21 cellular contexts compared by ENCODE assay signal in genomic region chr11:69192282-69192681, GRCh38. TPM values are rescaled to one million over a fixed set of nuclear protein-coding genes. Genes with fewer than 3 reads are reported as not detected.
DNase-seq lines count a peak whose midpoint lies in the region; ATAC-seq, FAIRE-seq and TF ChIP-seq lines count a peak whose summit lies in the region.
"Had no signal": no experiment of that assay in that cellular context is flagged by ENCODE, and none has a peak within 500 bp of the region (broad histone marks: within the 10 kb centered on the region; RNA-seq: fewer than 3 reads in every experiment).

No MANE protein-coding gene starts in this region.

- no peak for TF ChIP-seq CTCF in K562 (IDR thresholded peaks at IDR 0.05 in 2 of 3, conservative IDR thresholded peaks at IDR 0.05 in 1 of 3; ENCODE audit: insufficient read depth in 2 of 3, low read depth in 1 of 3, low read length in 3 of 3)
- TF ChIP-seq CTCF in nephron (IDR thresholded peaks at IDR 0.05; ENCODE audit: unreplicated experiment in 3 of 3), result no peak

- WGBS in K562 (ENCODE audit: insufficient coverage, low coverage, missing lambda C conversion rate), result 4% methylated on average over 18 of the region's 18 CpGs

- peaks cover 30% of the 10 kb centered on the region for H3K4me1 Mint-ChIP-seq in nephron

- H3K4me2 ChIP-seq in K562 (ENCODE audit: insufficient read depth, low read length), result no peak overlapping the region
- H3K4me2 ChIP-seq: A549, BLaER1 had no signal

- TF ChIP-seq POLR2A in K562 (conservative IDR thresholded peaks at IDR 0.05), result no peak

- FAIRE-seq in K562 (lab: Jason Lieb, UNC), result no peak
- FAIRE-seq: A549, GM12891, GM18507 had no signal

- no peaks in the 10 kb centered on the region for H4K20me1 ChIP-seq in K562 (replicated peaks; ENCODE audit: control insufficient read depth, insufficient read depth, low read length)
- H4K20me1 ChIP-seq: BLaER1 had no signal

- H3K9me3 Mint-ChIP-seq in nephron, result peaks cover 21% of the 10 kb centered on the region

- peaks cover 7% of the 10 kb centered on the region for H3K27me3 Mint-ChIP-seq in nephron (ENCODE audit: low read depth)

- H3K36me3 Mint-ChIP-seq in nephron (ENCODE audit: low read depth), result peaks cover 13% of the 10 kb centered on the region

- peaks cover 0 to 4% of the 10 kb centered on the region in 2 experiments; a peak in 2 of 5 replicates for H3K4me1 ChIP-seq in K562 (replicated peaks in 1 of 2; ENCODE audit: control insufficient read depth in 2 of 2, insufficient read depth in 2 of 2, low read length in 2 of 2)
- H3K4me1 ChIP-seq: A549, BLaER1 had no signal

- in situ Hi-C loops in K562 (cut with MboI), result no loop called here

- CTCF ChIA-PET in K562 (lab: Yijun Ruan, JAX; ENCODE audit: low intra/inter-chr PET ratio), result no interaction called here

- ATAC-seq in K562, result no peak
- ATAC-seq: A549, Panc1 had no signal

- DNase-seq in NCI-H82 (lab: John Stamatoyannopoulos, UW), result peak; percentile 34
- DNase-seq in NCI-H82 treated with DMSO at 0.1 percent for 48 hours (lab: John Stamatoyannopoulos, UW; ENCODE audit: unreplicated experiment), result no peak
- no peak for DNase-seq in K562 (ENCODE audit: extremely low read depth in 1 of 4, low spot score in 3 of 4)
- DNase-seq in stimulated activated CD4-positive, alpha-beta T cell treated with anti-CD3 and anti-CD28 coated beads, Interleukin-15, amount 100 ng/mL, for 24 hours, result no peak
- DNase-seq in HCEC 1CT, result no peak
- DNase-seq in hippocampal formation (lab: John Stamatoyannopoulos, UW), result no peak
- DNase-seq: CD4-positive, alpha-beta memory T cell; GOT3; KG1; NCI-H1105 treated with DMSO at 0.1 percent for 48 hours; NCI-H1694; NCI-H2081 treated with DMSO at 0.1 percent for 48 hours; NCI-H226; NCI-H526 had no signal

- peak overlapping the region in 2 of 3 experiments; percentile 47 to 74 for H3K27ac Mint-ChIP-seq in nephron

- BruUV-seq in K562 (replicated peaks; lab: Mats Ljungman, UMichigan), result no TSS peak

- no peaks in the 10 kb centered on the region for H3K9me1 ChIP-seq in K562 (ENCODE audit: control insufficient read depth, insufficient read depth, low read length)

- POLR2A ChIA-PET in K562 (lab: Yijun Ruan, JAX), result interaction anchor here (1.6 kb wide), 1 partner anchor 26 kb away, joined by 3 read pairs; no protein-coding TSS in a partner anchor

- no peaks in the 10 kb centered on the region for H3K36me3 ChIP-seq in K562 (ENCODE audit: control insufficient read depth, insufficient read depth, low read length)
- H3K36me3 ChIP-seq: BLaER1, SJSA1 had no signal

- peaks cover 12 to 33% of the 10 kb centered on the region in 2 experiments; a peak in 3 of 5 replicates for H3K27me3 ChIP-seq in K562 (ENCODE audit: control insufficient read depth in 2 of 2, insufficient read depth in 2 of 2, low read length in 2 of 2)
- H3K27me3 ChIP-seq: BLaER1, SJSA1 had no signal

- H3K9me3 ChIP-seq in K562 (replicated peaks; ENCODE audit: control insufficient read depth, insufficient read depth, low read depth, low read length), result no peaks in the 10 kb centered on the region

- TF ChIP-seq RAD21 in K562 (CRISPR knock-in tag; conservative IDR thresholded peaks at IDR 0.05 in 1 of 2, IDR thresholded peaks at IDR 0.05 in 1 of 2), result no peak

- intact Hi-C loops in K562 (cut with micrococcal nuclease), result no loop called here

- H3K4me3 ChIP-seq in K562, result no peak overlapping the region
- H3K4me3 ChIP-seq: A549, BLaER1, SJSA1 had no signal

- H3K4me3 Mint-ChIP-seq in nephron, result no peak overlapping the region

- H3K79me2 ChIP-seq in K562 (ENCODE audit: control insufficient read depth, insufficient read depth, low read length), result no peaks in the 10 kb centered on the region

- TF ChIP-seq EP300 in K562 (IDR thresholded peaks at IDR 0.05; ENCODE audit: low read length), result no peak

- peak overlapping the region; percentile 64 for H2AFZ ChIP-seq in K562 (ENCODE audit: low read depth, low read length)

- H3K9ac ChIP-seq in K562 (ENCODE audit: insufficient read depth in 1 of 2, low read depth in 2 of 2, low read length in 2 of 2), result no peak overlapping the region; a peak in 1 of 4 replicates
- H3K9ac ChIP-seq: BLaER1 had no signal

- no peak overlapping the region for H3K27ac ChIP-seq in K562 (ENCODE audit: extremely low read depth, low read depth, low read length)
- H3K27ac ChIP-seq: A549, BLaER1, SJSA1 had no signal

TF ChIP-seq in K562, 482 proteins besides CTCF, POLR2A, EP300 and RAD21 (continues in another document):
- TF ChIP-seq BHLHE40 (IDR thresholded peaks at IDR 0.05; ENCODE audit: low read length), result no peak
- no peak for TF ChIP-seq MAZ (CRISPR knock-in tag; conservative IDR thresholded peaks at IDR 0.05 in 1 of 2, IDR thresholded peaks at IDR 0.05 in 1 of 2)
- TF ChIP-seq TSC22D4 (tag; IDR thresholded peaks at IDR 0.05), result no peak
- peak; percentile 82 for TF ChIP-seq MYC (IDR thresholded peaks at IDR 0.05; ENCODE audit: low read depth, low read length)
- no peak for TF ChIP-seq MYC (CRISPR knock-in tag; IDR thresholded peaks at IDR 0.05; ENCODE audit: borderline replicate concordance, low read depth)
- TF ChIP-seq HINFP (tag; conservative IDR thresholded peaks at IDR 0.05; ENCODE audit: low read depth), result no peak
- TF ChIP-seq RCOR1 (IDR thresholded peaks at IDR 0.05; ENCODE audit: borderline replicate concordance in 1 of 2, low read depth in 2 of 2, low read length in 2 of 2), result 0 out of 4 replicates have a peak, but pooled peaks of 1 of the 2 experiments have one; percentile 6
- TF ChIP-seq USF1 (CRISPR knock-in tag; IDR thresholded peaks at IDR 0.05), result 0 out of 2 replicates have a peak, but pooled peaks have one; percentile 33
- TF ChIP-seq ID3 (CRISPR knock-in tag; IDR thresholded peaks at IDR 0.05), result no peak
- TF ChIP-seq ID3 (tag; IDR thresholded peaks at IDR 0.05), result no peak
- no peak for TF ChIP-seq EHMT2 (IDR thresholded peaks at IDR 0.05)
- TF ChIP-seq PBX2 (CRISPR knock-in tag; IDR thresholded peaks at IDR 0.05; ENCODE audit: low read depth), result no peak
- TF ChIP-seq PBX2 (tag; conservative IDR thresholded peaks at IDR 0.05; ENCODE audit: low read depth), result peak; percentile 57

RNA-seq across cellular contexts. Expression of gene SMIM38, which starts 36.5 kb away (rescaled TPM):
- total RNA-seq in K562 (2011; cell fraction: chromatin; rRNA removed; ENCODE audit: low replicate concordance), result 4.9 and 7.8 TPM in 2 replicates
- 5.0 and 7.9 TPM in 2 replicates for total RNA-seq in K562 (2011; cell fraction: nucleolus; rRNA removed)
- total RNA-seq in K562 (2011; cell fraction: nucleoplasm; rRNA removed), result 4.7 and 5.7 TPM in 2 replicates
- total RNA-seq in K562 (2014; rRNA removed) (0.33 and 1.2 TPM in 2 replicates), K562 (2014; rRNA removed; fragmentation: Illumina TruSeq; extraction: Trizol) (0.06 and 0.15 TPM in 2 replicates), K562 (2015; rRNA removed; fragmentation: Illumina TruSeq; extraction: Trizol) (0.11 and 0.14 TPM in 2 replicates), K562 (2021) (0.27 and 0.38 TPM in 2 replicates)
- polyA plus RNA-seq in K562 (2011; rRNA removed) (0.34 and 0.99 TPM in 2 replicates), K562 (2014; fragmentation: Illumina TruSeq; extraction: Trizol) (0.21 TPM in 2 replicates), K562 (2014; fragmentation: Nextera tagmentation; extraction: Ambion mirVana) (not detected), K562 (2014; rRNA removed) (0.07 and 0.36 TPM in 2 replicates)
- polyA plus RNA-seq in K562 (2011; cell fraction: cytosol; rRNA removed), result 0.35 and 0.67 TPM in 2 replicates
- polyA plus RNA-seq in K562 (2011; cell fraction: nucleus; rRNA removed), result 1.3 and 4.0 TPM in 2 replicates
- 0.12 and 0.68 TPM in 2 replicates for polyA plus RNA-seq in K562 (2012)
- 0.24 and 1.5 TPM in 2 replicates for polyA minus RNA-seq in K562 (2011; rRNA and poly(A)+ RNA removed)
- polyA minus RNA-seq in K562 (2011; cell fraction: cytosol; rRNA and poly(A)+ RNA removed), result 1.7 and 1.9 TPM in 2 replicates
- 1.1 and 1.3 TPM in 2 replicates for polyA minus RNA-seq in K562 (2011; cell fraction: nucleus; rRNA and poly(A)+ RNA removed)
- polyA plus RNA-seq: CD4-positive, alpha-beta memory T cell had no signal
